Comparison of ENCODE assay signal across 20 cellular contexts in the genomic region with DNA sequence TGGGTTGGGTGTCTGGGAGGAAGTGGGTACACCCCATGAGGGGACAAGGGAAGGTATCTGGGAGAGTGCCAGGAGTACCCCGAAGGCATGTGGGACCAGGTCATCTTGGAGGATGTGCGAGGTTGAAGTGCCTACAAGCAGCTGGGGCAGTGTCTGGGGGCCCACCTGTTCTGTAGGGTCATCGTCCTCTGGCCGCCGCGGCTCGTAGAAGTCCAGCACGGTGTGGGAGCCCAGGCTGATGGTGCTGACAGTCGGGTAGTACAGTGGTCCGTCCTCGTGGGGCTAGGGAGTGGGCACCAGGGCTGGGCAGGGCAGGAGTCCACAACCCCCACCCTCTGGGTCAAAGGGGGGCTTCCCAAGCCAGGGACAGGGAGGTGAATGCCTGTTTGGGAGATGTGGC. TPM values are rescaled to one million over a fixed set of nuclear protein-coding genes. Genes with fewer than 3 reads are reported as not detected.
DNase-seq lines count a peak whose midpoint lies in the region; ATAC-seq and TF ChIP-seq lines count a peak whose summit lies in the region.
"Had no signal": no experiment of that assay in that cellular context is flagged by ENCODE, and none has a peak within 500 bp of the region (broad histone marks: within the 10 kb centered on the region; RNA-seq: fewer than 3 reads in every experiment).

No MANE protein-coding gene starts in this region.

- peak overlapping the region in 3 of 8 donors; percentile 5 to 71 (median 46) for H3K4me3 Mint-ChIP-seq in CD4-positive, alpha-beta memory T cell
- H3K4me3 Mint-ChIP-seq in brain (peak overlapping the region in 4 of 5 experiments; percentile 76 to 81 (median 78)), neural crest cell (peak overlapping the region; percentile 69)

- H3K4me1 ChIP-seq in CD4-positive, alpha-beta memory T cell (ENCODE audit: insufficient read depth, low read length): peaks cover 38% of the 10 kb centered on the region
- H3K4me1 ChIP-seq in HCT116 (ENCODE audit: control insufficient read depth in 1 of 2, insufficient read depth in 2 of 2, low read length in 2 of 2): peaks cover 18 to 43% of the 10 kb centered on the region in 2 experiments
- peaks cover 6% of the 10 kb centered on the region for H3K4me1 ChIP-seq in psoas muscle

- H3K27ac Mint-ChIP-seq in CD4-positive, alpha-beta memory T cell: peak overlapping the region in 6 of 7 donors; percentile 7 to 81 (median 69)
- H3K27ac Mint-ChIP-seq in brain (peak overlapping the region in 2 of 5 experiments; percentile 80 to 81), neural crest cell (ENCODE audit: unreplicated experiment) (no peak overlapping the region)

- H3K9me3 Mint-ChIP-seq in CD4-positive, alpha-beta memory T cell: no peaks in the 10 kb centered on the region
- no peaks in the 10 kb centered on the region for H3K9me3 Mint-ChIP-seq in brain
- H3K9me3 Mint-ChIP-seq in neural crest cell: no peaks in the 10 kb centered on the region
- H3K9me3 Mint-ChIP-seq: naive thymus-derived CD8-positive, alpha-beta T cell had no signal

- H3K4me1 Mint-ChIP-seq in CD4-positive, alpha-beta memory T cell: peaks cover 24 to 51% (median 35%) of the 10 kb centered on the region in 4 donors
- peaks cover 38% of the 10 kb centered on the region for H3K4me1 Mint-ChIP-seq in brain
- H3K4me1 Mint-ChIP-seq in neural crest cell: peaks cover 38% of the 10 kb centered on the region

- intact Hi-C loops in CD4-positive, alpha-beta memory T cell (cut with micrococcal nuclease): no loop called here
- intact Hi-C loops in HCT116 (cut with micrococcal nuclease) (no loop called here), psoas muscle (cut with DNase I) (no loop called here)

- no peak overlapping the region for H3K4me3 ChIP-seq in CD4-positive, alpha-beta memory T cell (ENCODE audit: low read length in 2 of 2)
- H3K4me3 ChIP-seq in HCT116 (replicated peaks in 1 of 2; ENCODE audit: low read depth in 1 of 2, low read length in 2 of 2) (no peak overlapping the region), psoas muscle (no peak overlapping the region)

- POLR2A ChIA-PET in CD4-positive, alpha-beta memory T cell (lab: Charles Lee; ENCODE audit: partially characterized antibody): interaction anchor here (1.2 to 1.5 kb wide), 2 partner anchors 11 to 15 kb away, joined by 4 to 8 read pairs; partner anchors contain the start of gene SDHAF1
- POLR2A ChIA-PET in HCT116 (lab: Charles Lee): no interaction called here

- TF ChIP-seq CTCF in HCT116 (IDR thresholded peaks at IDR 0.05 in 2 of 3, conservative IDR thresholded peaks at IDR 0.05 in 1 of 3; ENCODE audit: borderline replicate concordance in 1 of 3, insufficient read depth in 1 of 3, low read depth in 2 of 3, low read length in 2 of 3) (no peak), brain (conservative IDR thresholded peaks at IDR 0.05) (no peak), neural crest cell (conservative IDR thresholded peaks at IDR 0.05) (no peak), psoas muscle (IDR thresholded peaks at IDR 0.05) (no peak)

- peak overlapping the region; percentile 100; the same call in 1 of the 2 replicates for H3K4me2 ChIP-seq in HCT116 (ENCODE audit: low read length)

- no peaks in the 10 kb centered on the region for H3K27me3 ChIP-seq in CD4-positive, alpha-beta memory T cell (ENCODE audit: insufficient read depth, low read length)
- H3K27me3 ChIP-seq in HCT116 (ENCODE audit: insufficient read depth, low read length) (no peaks in the 10 kb centered on the region), psoas muscle (ENCODE audit: insufficient read depth in 3 of 3, low read length in 2 of 3) (peaks cover 0 to 2% (median 0%) of the 10 kb centered on the region in 3 donors)
- H3K27me3 ChIP-seq: brain microvascular endothelial cell had no signal

- no peaks in the 10 kb centered on the region for H3K27me3 Mint-ChIP-seq in CD4-positive, alpha-beta memory T cell
- H3K27me3 Mint-ChIP-seq in brain: peaks cover 13% of the 10 kb centered on the region
- H3K27me3 Mint-ChIP-seq in neural crest cell (ENCODE audit: low read depth): peaks cover 8% of the 10 kb centered on the region
- H3K27me3 Mint-ChIP-seq: naive thymus-derived CD8-positive, alpha-beta T cell had no signal

- no peaks in the 10 kb centered on the region for H3K36me3 ChIP-seq in CD4-positive, alpha-beta memory T cell (ENCODE audit: insufficient read depth, low read length)
- no peaks in the 10 kb centered on the region for H3K36me3 ChIP-seq in HCT116 (ENCODE audit: control insufficient read depth in 1 of 2, insufficient read depth in 2 of 2, low read length in 2 of 2)
- H3K36me3 ChIP-seq in psoas muscle (ENCODE audit: insufficient read depth in 1 of 2, low read depth in 1 of 2): no peaks in the 10 kb centered on the region
- H3K36me3 ChIP-seq: brain microvascular endothelial cell had no signal

- CTCF ChIA-PET in CD4-positive, alpha-beta memory T cell (lab: Charles Lee; ENCODE audit: partially characterized antibody): no interaction called here
- CTCF ChIA-PET in HCT116 (lab: Charles Lee): no interaction called here

- no peak for TF ChIP-seq RAD21 in HCT116 (IDR thresholded peaks at IDR 0.05; ENCODE audit: low read depth)

- no peak overlapping the region for H3K27ac ChIP-seq in CD4-positive, alpha-beta memory T cell (ENCODE audit: low read depth, low read length)
- H3K27ac ChIP-seq in HCT116 (ENCODE audit: low read depth, low read length) (no peak overlapping the region), psoas muscle (no peak overlapping the region)
- H3K27ac ChIP-seq: brain microvascular endothelial cell, epithelial cell of prostate had no signal

- no peaks in the 10 kb centered on the region for H3K9me2 ChIP-seq in HCT116 (ENCODE audit: insufficient read depth)

- H2AFZ ChIP-seq in HCT116 (ENCODE audit: low read depth, low read length, poor library complexity, severe bottlenecking): no peak overlapping the region

- no peak for DNase-seq in CD4-positive, alpha-beta memory T cell
- DNase-seq in HCT116 (ENCODE audit: low read depth, low spot score) (no peak), neural crest cell (ENCODE audit: low read depth, low spot score) (no peak), ureter (ENCODE audit: low spot score) (no peak), psoas muscle (no peak)
- DNase-seq: activated CD4-positive, alpha-beta T cell treated with anti-CD3 and anti-CD28 coated beads for 1 hour; activated T-cell treated with anti-CD3 and anti-CD28 coated beads for 4 hours; brain microvascular endothelial cell; effector CD4-positive, alpha-beta T cell; GOT3; head of caudate nucleus; naive thymus-derived CD8-positive, alpha-beta T cell; NCI-H1092 treated with DMSO at 0.1 percent for 48 hours; NCI-H187 treated with DMSO at 0.1 percent for 48 hours; NCI-H524; Right ventricle myocardium superior had no signal

- RAD21 ChIA-PET in HCT116 (lab: Charles Lee; ENCODE audit: low non-redundant PET in 1 of 2, low total read pairs in 2 of 2, uncharacterized antibody in 2 of 2, unreplicated experiment in 2 of 2): no interaction called here

- no peaks in the 10 kb centered on the region for H3K9me3 ChIP-seq in CD4-positive, alpha-beta memory T cell (ENCODE audit: control insufficient read depth in 1 of 2, low read length in 2 of 2)
- H3K9me3 ChIP-seq in HCT116 (ENCODE audit: control insufficient read depth in 1 of 2, insufficient read depth in 1 of 2, low read depth in 1 of 2, low read length in 2 of 2) (no peaks in the 10 kb centered on the region), psoas muscle (no peaks in the 10 kb centered on the region)

- TF ChIP-seq POLR2A in HCT116 (IDR thresholded peaks at IDR 0.05; ENCODE audit: borderline replicate concordance, extremely low read depth, insufficient read depth, insufficient read length): no peak

- WGBS in psoas muscle, 3 donors: 87 to 93% (median 90%) methylated on average over 11 of the region's 11 CpGs

- no peaks in the 10 kb centered on the region for H4K20me1 ChIP-seq in HCT116 (ENCODE audit: insufficient read depth)

- ATAC-seq in HCT116: no peak
- ATAC-seq in psoas muscle: no peak
- no peak for ATAC-seq in GM21526 (IDR thresholded peaks at IDR 0.05; ENCODE audit: low FRiP score, unreplicated experiment)
- ATAC-seq: naive thymus-derived CD8-positive, alpha-beta T cell; right cardiac atrium had no signal

- peaks cover 27% of the 10 kb centered on the region for H3K79me2 ChIP-seq in HCT116 (ENCODE audit: insufficient read depth, low read length)

- no peak overlapping the region for H3K9ac ChIP-seq in HCT116 (ENCODE audit: low read length)

- peaks cover 0 to 6% of the 10 kb centered on the region in 2 donors for H3K36me3 Mint-ChIP-seq in CD4-positive, alpha-beta memory T cell
- peaks cover 3% of the 10 kb centered on the region for H3K36me3 Mint-ChIP-seq in brain
- peaks cover under 1% of the 10 kb centered on the region for H3K36me3 Mint-ChIP-seq in neural crest cell (ENCODE audit: low read depth)
- H3K36me3 Mint-ChIP-seq: naive thymus-derived CD8-positive, alpha-beta T cell had no signal

- BruUV-seq in HCT116 (replicated peaks; lab: Mats Ljungman, UMichigan): no TSS peak

RNA-seq across cellular contexts. Expression of gene SYNE4, which starts 1.8 kb away (rescaled TPM):
- 1 to 10 TPM; 4.8 to 5.0 TPM for total RNA-seq in CD4-positive, alpha-beta memory T cell
- under 1 TPM in 1 of 2 donors, not detected in 1; 0.25 TPM for polyA plus RNA-seq in CD4-positive, alpha-beta memory T cell
- total RNA-seq in HCT116 (2021; ENCODE audit: unreplicated experiment) (27.9 TPM), neural crest cell (0.30 and 0.54 TPM in 2 replicates), ureter (4.1 TPM), psoas muscle (under 1 TPM in 2 of 4 donors, not detected in 2; 0.23 to 0.24 TPM)
- polyA plus RNA-seq in HCT116 (2012): 28.4 and 32.8 TPM in 2 replicates
- polyA plus RNA-seq in brain (ENCODE audit: insufficient read depth, low read depth, low replicate concordance) (0.81 TPM), psoas muscle (under 1 TPM in 2 of 3 donors, not detected in 1; 0.21 to 0.25 TPM)

RNA-seq across cellular contexts. Expression of gene ALKBH6, which starts 3.6 kb away (rescaled TPM):
- 10 to 100 TPM; 50.9 to 51.0 TPM for total RNA-seq in CD4-positive, alpha-beta memory T cell
- polyA plus RNA-seq in CD4-positive, alpha-beta memory T cell: 10 to 100 TPM; 20.8 to 21.0 TPM
- 28.6 TPM for total RNA-seq in HCT116 (2021; ENCODE audit: unreplicated experiment)
- polyA plus RNA-seq in HCT116 (2012): 21.4 and 23.8 TPM in 2 replicates
- polyA plus RNA-seq in brain (ENCODE audit: insufficient read depth, low read depth, low replicate concordance): 17.7 TPM
- total RNA-seq in neural crest cell: 21.7 and 23.7 TPM in 2 replicates
- total RNA-seq in ureter: 23.8 TPM
- total RNA-seq in psoas muscle: 10 to 100 TPM in 3 of 4 donors, 1 to 10 TPM in 1; 7.1 to 12.6 (median 10.6) TPM
- polyA plus RNA-seq in psoas muscle: 10 to 100 TPM in 2 of 3 donors, 1 to 10 TPM in 1; 9.5 to 22.3 (median 13.3) TPM

RNA-seq across cellular contexts. Expression of gene SDHAF1, which starts 15.4 kb away (rescaled TPM):
- total RNA-seq in CD4-positive, alpha-beta memory T cell: 10 to 100 TPM; 25.7 to 25.8 TPM
- polyA plus RNA-seq in CD4-positive, alpha-beta memory T cell: 10 to 100 TPM; 21.9 to 41.3 TPM
- total RNA-seq in HCT116 (2021; ENCODE audit: unreplicated experiment): 21.0 TPM
- polyA plus RNA-seq in HCT116 (2012): 14.2 and 18.1 TPM in 2 replicates
- 27.7 TPM for polyA plus RNA-seq in brain (ENCODE audit: insufficient read depth, low read depth, low replicate concordance)
- 16.8 and 17.5 TPM in 2 replicates for total RNA-seq in neural crest cell
- 13.8 TPM for total RNA-seq in ureter
- 10 to 100 TPM in 2 of 4 donors, 1 to 10 TPM in 2; 7.2 to 17.3 (median 12.2) TPM for total RNA-seq in psoas muscle
- polyA plus RNA-seq in psoas muscle: 10 to 100 TPM; 12.7 to 33.3 (median 19.7) TPM

RNA-seq across cellular contexts. Expression of gene CLIP3, which starts 22.3 kb away (rescaled TPM):
- total RNA-seq in CD4-positive, alpha-beta memory T cell: 1 to 10 TPM; 2.4 TPM
- 1 to 10 TPM in 1 of 2 donors, under 1 TPM in 1; 0.37 to 1.5 TPM for polyA plus RNA-seq in CD4-positive, alpha-beta memory T cell
- 1.5 TPM for total RNA-seq in HCT116 (2021; ENCODE audit: unreplicated experiment)
- 0.75 and 0.76 TPM in 2 replicates for polyA plus RNA-seq in HCT116 (2012)
- polyA plus RNA-seq in brain (ENCODE audit: insufficient read depth, low read depth, low replicate concordance): 319 TPM
- total RNA-seq in neural crest cell: 33.1 and 37.6 TPM in 2 replicates
- 14.9 TPM for total RNA-seq in ureter
- total RNA-seq in psoas muscle: 1 to 10 TPM; 1.2 to 3.9 (median 1.6) TPM
- polyA plus RNA-seq in psoas muscle: 1 to 10 TPM in 1 of 3 donors, under 1 TPM in 2; 0.51 to 1.0 (median 0.66) TPM

RNA-seq across cellular contexts. Expression of gene THAP8, which starts 43.7 kb away (rescaled TPM):
- total RNA-seq in CD4-positive, alpha-beta memory T cell: 1 to 10 TPM; 5.1 to 7.0 TPM
- polyA plus RNA-seq in CD4-positive, alpha-beta memory T cell: 1 to 10 TPM; 4.0 to 8.6 TPM
- total RNA-seq in HCT116 (2021; ENCODE audit: unreplicated experiment) (1.7 TPM), neural crest cell (9.4 and 9.8 TPM in 2 replicates), ureter (3.8 TPM), psoas muscle (1 to 10 TPM; 1.9 to 7.0 (median 2.9) TPM)
- polyA plus RNA-seq in HCT116 (2012): 2.5 and 3.1 TPM in 2 replicates
- polyA plus RNA-seq in brain (ENCODE audit: insufficient read depth, low read depth, low replicate concordance) (24.8 TPM), psoas muscle (1 to 10 TPM; 3.6 to 9.6 (median 6.5) TPM)
